20 cellular contexts compared by ENCODE assay signal in the genomic region with DNA sequence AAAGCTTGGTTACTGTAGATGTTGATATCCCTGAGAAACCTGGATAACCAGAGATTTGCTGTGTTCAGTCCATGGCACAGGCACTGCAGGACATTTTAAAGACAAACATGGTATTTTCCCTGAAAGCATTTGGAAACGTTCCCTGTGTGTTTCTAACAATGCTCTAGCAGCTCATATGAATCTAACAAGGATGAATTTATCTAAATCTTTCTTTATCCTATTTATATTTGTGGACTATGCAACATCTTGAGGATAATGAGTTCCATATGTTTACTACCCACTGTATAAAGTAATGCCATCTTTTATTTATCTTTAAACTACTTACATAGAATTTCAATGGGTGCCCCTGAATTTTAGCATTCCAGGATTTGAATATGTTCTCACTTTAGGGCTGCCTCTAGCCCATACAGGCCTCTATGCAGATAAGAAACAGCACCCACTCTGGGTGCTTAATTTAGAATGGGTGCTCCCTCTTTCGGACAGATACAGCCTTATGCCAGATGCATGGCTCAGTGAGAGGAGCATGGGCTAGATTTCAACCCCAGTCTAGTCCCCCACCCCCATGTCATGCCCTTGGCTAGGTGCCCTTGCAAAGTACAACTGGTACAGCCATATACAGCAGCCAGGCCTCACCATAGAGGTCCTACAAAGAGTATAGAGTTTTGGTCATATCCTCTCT.
"Had no signal": no experiment of that assay in that cellular context is flagged by ENCODE, and none has a peak within 500 bp of the region (broad histone marks: within the 10 kb centered on the region; RNA-seq: fewer than 3 reads in every experiment).

No MANE protein-coding gene starts in this region.

- H3K9me3 Mint-ChIP-seq: activated CD4-positive, alpha-beta memory T cell treated with anti-CD3 and anti-CD28 coated beads for 36 hours; memory B cell; natural killer cell treated with Interleukin-12 subunit alpha and Interleukin-12 subunit beta and Interleukin-15 and Interleukin-18, amount 100 ng/mL, for 72 hours had no signal

- H3K27ac Mint-ChIP-seq: activated CD4-positive, alpha-beta memory T cell treated with anti-CD3 and anti-CD28 coated beads for 36 hours; activated naive CD8-positive, alpha-beta T cell treated with anti-CD3 and anti-CD28 coated beads, Interleukin-2, amount 10 ng/mL, durations not matched to agents 7 days and 5 days; memory B cell; natural killer cell treated with Interleukin-12 subunit alpha and Interleukin-12 subunit beta and Interleukin-15 and Interleukin-18, amount 100 ng/mL, for 72 hours; progenitor cell of endocrine pancreas had no signal

- H3K4me3 Mint-ChIP-seq: activated CD4-positive, alpha-beta memory T cell treated with anti-CD3 and anti-CD28 coated beads for 36 hours; activated naive CD8-positive, alpha-beta T cell treated with anti-CD3 and anti-CD28 coated beads, Interleukin-2, amount 10 ng/mL, durations not matched to agents 7 days and 5 days; memory B cell; natural killer cell treated with Interleukin-12 subunit alpha and Interleukin-12 subunit beta and Interleukin-15 and Interleukin-18, amount 100 ng/mL, for 72 hours had no signal

- DNase-seq: activated CD4-positive, alpha-beta memory T cell treated with anti-CD3 and anti-CD28 coated beads for 36 hours; activated gamma-delta T cell; activated naive CD8-positive, alpha-beta T cell treated with anti-CD3 and anti-CD28 coated beads, Interleukin-2, amount 10 ng/mL, durations not matched to agents 7 days and 5 days; activated T-cell treated with anti-CD3 and anti-CD28 coated beads, Interleukin-2, amount 50 U/mL, for 48 hours; effector CD8-positive, alpha-beta T cell; glutamatergic neuron; nucleus accumbens; spleen; stimulated activated CD4-positive, alpha-beta T cell treated with anti-CD3 and anti-CD28 coated beads, Interleukin-1b, Interleukin-23, amount 100 ng/mL, for 48 hours; stimulated activated naive CD4-positive, alpha-beta T cell treated with Interleukin-2 at 50 U/mL for 16 hours; T1000; trophoblast cell had no signal

- H3K36me3 Mint-ChIP-seq: activated CD4-positive, alpha-beta memory T cell treated with anti-CD3 and anti-CD28 coated beads for 36 hours; memory B cell; natural killer cell treated with Interleukin-12 subunit alpha and Interleukin-12 subunit beta and Interleukin-15 and Interleukin-18, amount 100 ng/mL, for 72 hours had no signal

- H3K27me3 Mint-ChIP-seq: activated CD4-positive, alpha-beta memory T cell treated with anti-CD3 and anti-CD28 coated beads for 36 hours; activated naive CD8-positive, alpha-beta T cell treated with anti-CD3 and anti-CD28 coated beads, Interleukin-2, amount 10 ng/mL, durations not matched to agents 7 days and 5 days; memory B cell; natural killer cell treated with Interleukin-12 subunit alpha and Interleukin-12 subunit beta and Interleukin-15 and Interleukin-18, amount 100 ng/mL, for 72 hours; progenitor cell of endocrine pancreas had no signal

- H3K4me3 ChIP-seq: ascending aorta, cardiac muscle cell, spleen had no signal

- H3K4me1 ChIP-seq: ascending aorta, spleen had no signal

- ATAC-seq: left lobe of liver; natural killer cell treated with Interleukin-12 subunit alpha and Interleukin-12 subunit beta and Interleukin-15 and Interleukin-18, amount 100 ng/mL, for 72 hours; sciatic nerve had no signal

- H3K27ac ChIP-seq: ascending aorta, cardiac muscle cell, spleen, VCaP had no signal

- H3K9me3 ChIP-seq: ascending aorta, spleen had no signal

- H3K36me3 ChIP-seq: ascending aorta, cardiac muscle cell, spleen had no signal

- H3K27me3 ChIP-seq: ascending aorta, cardiac muscle cell, spleen had no signal

- H3K4me1 Mint-ChIP-seq: activated naive CD8-positive, alpha-beta T cell treated with anti-CD3 and anti-CD28 coated beads, Interleukin-2, amount 10 ng/mL, durations not matched to agents 7 days and 5 days had no signal
